Comparison of ENCODE assay signal across 13 cellular contexts in genomic region chr2:143934170-143934912, GRCh38.
DNase-seq lines count a peak whose midpoint lies in the region; ATAC-seq and TF ChIP-seq lines count a peak whose summit lies in the region.
"Had no signal": no experiment of that assay in that cellular context is flagged by ENCODE, and none has a peak within 500 bp of the region (broad histone marks: within the 10 kb centered on the region; RNA-seq: fewer than 3 reads in every experiment).

No MANE protein-coding gene starts in this region.

- peak overlapping the region; percentile 21 to 88 for H3K27ac ChIP-seq in testis

- DNase-seq in GM20000 (ENCODE audit: low spot score) (peak; percentile 54), glomerular visceral epithelial cell (ENCODE audit: extremely low spot score) (peak; percentile 33), testis (no peak), HK-2 (ENCODE audit: unreplicated experiment) (no peak), NCI-H510A (lab: John Stamatoyannopoulos, UW) (no peak)
- no peak for DNase-seq in effector memory CD8-positive, alpha-beta T cell
- DNase-seq: amygdala; CD8-positive, alpha-beta memory T cell; effector CD8-positive, alpha-beta T cell; NCI-H2227 treated with DMSO at 0.1 percent for 48 hours; sigmoid colon had no signal

- H3K27me3 Mint-ChIP-seq in effector memory CD8-positive, alpha-beta T cell: peaks cover 31 to 32% of the 10 kb centered on the region in 2 donors

- no peak overlapping the region for H3K4me3 Mint-ChIP-seq in effector memory CD8-positive, alpha-beta T cell
- H3K4me3 Mint-ChIP-seq: CD8-positive, alpha-beta memory T cell had no signal

- TF ChIP-seq POLR2A in testis (IDR thresholded peaks at IDR 0.05): no peak

- H3K9me3 ChIP-seq in testis: no peaks in the 10 kb centered on the region
- H3K9me3 ChIP-seq: sigmoid colon had no signal

- intact Hi-C loops in testis (cut with DNase I; ENCODE audit: low total_unique reads): no loop called here

- 27 to 31% methylated on average over 3 of the region's 3 CpGs for WGBS in testis, 2 donors

- H3K27me3 ChIP-seq in testis: no peaks in the 10 kb centered on the region

- H3K4me3 ChIP-seq in testis: no peak overlapping the region
- H3K4me3 ChIP-seq: sigmoid colon had no signal

- no peak for TF ChIP-seq CTCF in GM20000 (IDR thresholded peaks at IDR 0.05; ENCODE audit: extremely low read depth, missing control alignments)
- no peak for TF ChIP-seq CTCF in testis (IDR thresholded peaks at IDR 0.05)

- peaks cover 0 to 6% of the 10 kb centered on the region in 2 donors for H3K4me1 Mint-ChIP-seq in effector memory CD8-positive, alpha-beta T cell (ENCODE audit: low read depth in 2 of 2)

- peak; percentile 52 for ATAC-seq in HG03354 (IDR thresholded peaks at IDR 0.05; ENCODE audit: poor library complexity, severe bottlenecking, unreplicated experiment)
- no peak for ATAC-seq in effector memory CD8-positive, alpha-beta T cell (replicated peaks)
- ATAC-seq in GM21526 (IDR thresholded peaks at IDR 0.05; ENCODE audit: low FRiP score, unreplicated experiment): no peak

- no peaks in the 10 kb centered on the region for H3K9me3 Mint-ChIP-seq in effector memory CD8-positive, alpha-beta T cell
- H3K9me3 Mint-ChIP-seq: CD8-positive, alpha-beta memory T cell had no signal

- no peak overlapping the region for H3K27ac Mint-ChIP-seq in effector memory CD8-positive, alpha-beta T cell
- H3K27ac Mint-ChIP-seq: CD8-positive, alpha-beta memory T cell had no signal

- H3K4me1 ChIP-seq in testis: peaks cover 17% of the 10 kb centered on the region

- H3K36me3 Mint-ChIP-seq in effector memory CD8-positive, alpha-beta T cell (ENCODE audit: insufficient read depth): no peaks in the 10 kb centered on the region
- H3K36me3 Mint-ChIP-seq: CD8-positive, alpha-beta memory T cell had no signal

- no peaks in the 10 kb centered on the region for H3K36me3 ChIP-seq in testis (ENCODE audit: low read depth, missing control alignments)
- H3K36me3 ChIP-seq: sigmoid colon had no signal

Comparison
In these comparisons a context has a peak if more than half of its experiments do, and no peak if none do; other contexts are left out.
1. DNase-seq: peak in GM20000 (single experiment) and glomerular visceral epithelial cell (single experiment); none in testis (single experiment), effector memory CD8-positive, alpha-beta T cell (0 of 3), HK-2 (single experiment) and NCI-H510A (single experiment).